In genomic region chr15:79522656-79523055, GRCh38 we compare ENCODE assay signal across 19 cellular contexts.
DNase-seq lines count a peak whose midpoint lies in the region; ATAC-seq, FAIRE-seq and TF ChIP-seq lines count a peak whose summit lies in the region.
"Had no signal": no experiment of that assay in that cellular context is flagged by ENCODE, and none has a peak within 500 bp of the region (broad histone marks: within the 10 kb centered on the region; RNA-seq: fewer than 3 reads in every experiment).

No MANE protein-coding gene starts in this region.

- ATAC-seq in A549 (no peak), GM21381 (IDR thresholded peaks at IDR 0.05; ENCODE audit: unreplicated experiment) (no peak)
- ATAC-seq: HCT116, HepG2, K562 had no signal

- CTCF ChIA-PET in A549 (lab: Yijun Ruan, JAX): interaction anchor here (0.7 to 1.1 kb wide), 3 partner anchors 9 to 319 kb away, joined by 3 read pairs; no protein-coding TSS in a partner anchor

- TF ChIP-seq CTCF in A549 (IDR thresholded peaks at IDR 0.05) (no peak), epithelial cell of esophagus (IDR thresholded peaks at IDR 0.05; ENCODE audit: insufficient read depth, low read depth, low read length, missing control alignments) (no peak), MM.1S (IDR thresholded peaks at IDR 0.05; ENCODE audit: low read length) (no peak)

- no peaks in the 10 kb centered on the region for H3K9me3 ChIP-seq in A549
- H3K9me3 ChIP-seq in SJCRH30 (replicated peaks): no peaks in the 10 kb centered on the region
- H3K9me3 ChIP-seq in MM.1S (replicated peaks; ENCODE audit: insufficient read depth, low read length): no peaks in the 10 kb centered on the region

- H3K36me3 ChIP-seq in SJCRH30 (no peaks in the 10 kb centered on the region), MM.1S (replicated peaks; ENCODE audit: insufficient read depth, low read length) (no peaks in the 10 kb centered on the region)

- no peak for TF ChIP-seq EP300 in A549 (IDR thresholded peaks at IDR 0.05)

- H3K4me2 ChIP-seq in A549: no peak overlapping the region
- H3K4me2 ChIP-seq in MM.1S (ENCODE audit: low read depth, low read length): no peak overlapping the region

- H4K20me1 ChIP-seq in MM.1S (ENCODE audit: insufficient read depth, low read length): no peaks in the 10 kb centered on the region

- H3K9me2 ChIP-seq in MM.1S (replicated peaks; ENCODE audit: insufficient read depth, low read length): no peaks in the 10 kb centered on the region

- POLR2A ChIA-PET in A549 (lab: Yijun Ruan, JAX): no interaction called here

- FAIRE-seq in A549 (lab: Jason Lieb, UNC): no peak
- FAIRE-seq: H1, HepG2, K562 had no signal

- DNase-seq in A549 (ENCODE audit: low read depth in 1 of 2, low spot score in 1 of 2) (no peak), SJCRH30 (no peak), epithelial cell of esophagus (ENCODE audit: low read depth) (peak; percentile 42), iris pigment epithelial cell (ENCODE audit: low read depth) (peak; percentile 3), MM.1S (no peak), T-helper 9 cell (no peak), NCI-H69 (lab: John Stamatoyannopoulos, UW) (no peak)
- DNase-seq: 8988T, DMS153, NCI-H2029 treated with DMSO at 0.1 percent for 48 hours, NCI-H446 treated with DMSO at 0.1 percent for 48 hours, NCI-H526, Right ventricle myocardium superior, RPMI8226 had no signal

- TF ChIP-seq POLR2A in A549 (IDR thresholded peaks at IDR 0.05; ENCODE audit: low read length): no peak

- H3K27me3 ChIP-seq in SJCRH30 (no peaks in the 10 kb centered on the region), MM.1S (replicated peaks; ENCODE audit: insufficient read depth, low read length) (no peaks in the 10 kb centered on the region)

- no peaks in the 10 kb centered on the region for H3F3A ChIP-seq in MM.1S (ENCODE audit: insufficient read depth, low read length)

- TF ChIP-seq RAD21 in A549 (conservative IDR thresholded peaks at IDR 0.05 in 1 of 2, IDR thresholded peaks at IDR 0.05 in 1 of 2): no peak

- H2AFZ ChIP-seq in MM.1S (ENCODE audit: low read length): no peak overlapping the region

- H3K27ac ChIP-seq in A549 (no peak overlapping the region), SJCRH30 (peak overlapping the region; percentile 33; the same call in 1 of the 2 replicates), MM.1S (ENCODE audit: low read length) (no peak overlapping the region)

- H3K4me3 ChIP-seq in A549 (no peak overlapping the region), SJCRH30 (no peak overlapping the region), epithelial cell of esophagus (ENCODE audit: low read length) (no peak overlapping the region), MM.1S (ENCODE audit: low read length) (no peak overlapping the region)
- H3K4me3 ChIP-seq: K562 had no signal

- H3K9ac ChIP-seq in MM.1S (ENCODE audit: low read length): no peak overlapping the region

- H3K79me2 ChIP-seq in MM.1S (ENCODE audit: low read length): no peaks in the 10 kb centered on the region

- H3K4me1 ChIP-seq in A549 (no peaks in the 10 kb centered on the region), SJCRH30 (peaks cover 16% of the 10 kb centered on the region; the same call in 1 of the 2 replicates), MM.1S (ENCODE audit: low read length) (no peaks in the 10 kb centered on the region)

- WGBS in A549 (ENCODE audit: missing lambda C conversion rate): 64% methylated on average over 2 of the region's 2 CpGs

TF ChIP-seq in A549, 52 proteins besides CTCF, POLR2A, EP300 and RAD21:
- TF ChIP-seq CEBPB (IDR thresholded peaks at IDR 0.05) (0 out of 4 replicates have a peak, but pooled peaks have one; percentile 11 to 16), EHF (CRISPR knock-in tag; IDR thresholded peaks at IDR 0.05) (no peak)

Comparison
In these comparisons a context has a peak if more than half of its experiments do, and no peak if none do; other contexts are left out.
1. DNase-seq: peak in epithelial cell of esophagus (single experiment) and iris pigment epithelial cell (single experiment); none in A549 (0 of 2), SJCRH30 (0 of 2), MM.1S (single experiment), T-helper 9 cell (single experiment) and NCI-H69 (single experiment).